Comparison of ENCODE assay signal across 27 cellular contexts in the genomic region with DNA sequence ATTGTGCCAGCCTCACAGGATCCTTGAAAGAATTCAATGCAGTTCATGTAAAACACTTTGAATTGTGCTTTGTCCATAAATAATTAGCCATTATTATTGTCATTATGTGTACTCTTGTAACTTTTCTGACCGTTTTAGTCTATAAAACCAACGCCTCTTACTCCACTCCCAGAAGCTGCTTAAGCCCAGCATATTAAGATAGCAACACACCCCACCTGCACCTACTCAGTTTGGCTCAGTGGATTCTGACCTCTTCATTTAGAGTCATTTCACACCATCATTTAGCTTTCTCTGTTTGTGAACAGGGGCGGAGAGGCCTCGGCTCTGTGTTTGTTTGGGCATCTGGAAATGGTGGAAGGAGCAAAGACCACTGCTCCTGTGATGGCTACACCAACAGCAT.
"Had no signal": no experiment of that assay in that cellular context is flagged by ENCODE, and none has a peak within 500 bp of the region (broad histone marks: within the 10 kb centered on the region; RNA-seq: fewer than 3 reads in every experiment).

No MANE protein-coding gene starts in this region.

- H3K4me3 ChIP-seq: stomach, suprapubic skin, testis, thoracic aorta, thyroid gland, tibial artery, tibial nerve, transverse colon, upper lobe of left lung, upper lobe of right lung, uterus, vagina had no signal

- H3K36me3 ChIP-seq: thyroid gland, uterus, vagina had no signal

- DNase-seq: stimulated activated CD4-positive, alpha-beta T cell treated with anti-CD3 and anti-CD28 coated beads, Interleukin-2, amount 100 ng/mL, for 48 hours; stimulated activated CD4-positive, alpha-beta T cell treated with anti-CD3 and anti-CD28 coated beads, Interleukin-4, amount 100 ng/mL, for 1 hour; stimulated activated CD4-positive, alpha-beta T cell treated with anti-CD3 and anti-CD28 coated beads, Interleukin-4, amount 100 ng/mL, for 24 hours; stimulated activated CD4-positive, alpha-beta T cell treated with anti-CD3 and anti-CD28 coated beads, Interleukin-4, amount 100 ng/mL, for 4 hours; stimulated activated CD8-positive, alpha-beta memory T cell treated with anti-CD3 and anti-CD28 coated beads, Interleukin-4, amount 100 ng/mL, for 48 hours; stimulated activated naive B cell treated with anti-CD40 and anti-IgM and Interleukin-4, amounts not matched to agents 10 μg/mL and 1 μg/mL and 100 μg/mL, for 72 hours; stimulated activated naive CD4-positive, alpha-beta T cell; stimulated activated naive CD4-positive, alpha-beta T cell treated with Interleukin-2 at 50 U/mL for 16 hours; stimulated activated naive CD8-positive, alpha-beta T cell treated with anti-CD3 and anti-CD28 coated beads, Interleukin-15, amount 100 ng/mL, for 72 hours; stimulated activated naive CD8-positive, alpha-beta T cell treated with anti-CD3 and anti-CD28 coated beads, Interleukin-15, Interleukin-2, amounts not matched to agents 100 U/mL and 50 U/mL, for 24 hours; stomach; substantia nigra; testis; thyroid gland; tibial artery; transverse colon; trophoblast cell; upper lobe of left lung; upper lobe of right lung; uterus had no signal

- H3K27me3 ChIP-seq: stomach, suprapubic skin, testis, thyroid gland, tibial artery, tibial nerve, transverse colon, upper lobe of left lung, upper lobe of right lung, uterus, vagina had no signal

- ATAC-seq: stimulated activated effector memory CD8-positive, alpha-beta T cell treated with anti-CD3 and anti-CD28 coated beads, Interleukin-12 subunit alpha, Interleukin-12 subunit beta, amount 100 ng/mL, for 72 hours; stimulated activated memory B cell treated with anti-CD40 and anti-IgM and Interleukin-4, amounts not matched to agents 10 μg/mL and 1 μg/mL and 100 μg/mL, for 72 hours; stimulated activated naive B cell treated with anti-CD40 and anti-IgM and Interleukin-4, amounts not matched to agents 10 μg/mL and 1 μg/mL and 100 μg/mL, for 72 hours; stimulated activated naive CD8-positive, alpha-beta T cell treated with anti-CD3 and anti-CD28 coated beads, Interleukin-15, amount 100 ng/mL, for 72 hours; stimulated activated naive CD8-positive, alpha-beta T cell treated with anti-CD3 and anti-CD28 coated beads, Interleukin-15, Interleukin-2, amounts not matched to agents 100 U/mL and 50 U/mL, for 24 hours; upper lobe of right lung had no signal

- H3K4me1 ChIP-seq: stomach, thyroid gland, tibial artery, uterus had no signal

- H3K9me3 ChIP-seq: stomach, suprapubic skin, testis, thoracic aorta, thyroid gland, tibial artery, tibial nerve, transverse colon, upper lobe of left lung, upper lobe of right lung, uterus, vagina had no signal

- FAIRE-seq: urothelium cell line had no signal

- H3K27ac ChIP-seq: stomach, suprapubic skin, testis, thoracic aorta, thyroid gland, tibial artery, tibial nerve, upper lobe of left lung, upper lobe of right lung, uterus, vagina had no signal
